ENCODE assay signal across 8 cellular contexts in genomic region chr4:2220016-2220620, GRCh38. TPM values are rescaled to one million over a fixed set of nuclear protein-coding genes. Genes with fewer than 3 reads are reported as not detected.
DNase-seq lines count a peak whose midpoint lies in the region; ATAC-seq and TF ChIP-seq lines count a peak whose summit lies in the region.

No MANE protein-coding gene starts in this region.

- peaks cover 0 to 1% (median 0%) of the 10 kb centered on the region in 5 donors for H3K27me3 Mint-ChIP-seq in naive thymus-derived CD8-positive, alpha-beta T cell

- H3K4me1 ChIP-seq in OCI-LY3 (ENCODE audit: low read length): no peaks in the 10 kb centered on the region
- peaks cover 0 to 9% (median 2%) of the 10 kb centered on the region in 4 donors for H3K4me1 ChIP-seq in esophagus muscularis mucosa

- ATAC-seq in naive thymus-derived CD8-positive, alpha-beta T cell: peak; percentile 96 to 98
- peak; percentile 87 for ATAC-seq in stimulated activated effector memory CD8-positive, alpha-beta T cell treated with anti-CD3 and anti-CD28 coated beads, Interleukin-12 subunit alpha, Interleukin-12 subunit beta, amount 100 ng/mL, for 72 hours
- no peak for ATAC-seq in GM21381 (IDR thresholded peaks at IDR 0.05; ENCODE audit: unreplicated experiment)

- TF ChIP-seq EP300 in esophagus muscularis mucosa (IDR thresholded peaks at IDR 0.05): no peak

- WGBS in esophagus muscularis mucosa: 9% methylated on average over 10 of the region's 10 CpGs

- H3K27ac ChIP-seq in OCI-LY3 (ENCODE audit: low read length) (no peak overlapping the region), esophagus muscularis mucosa (replicated peaks in 1 of 4) (no peak overlapping the region)

- H3K9me3 Mint-ChIP-seq in naive thymus-derived CD8-positive, alpha-beta T cell: no peaks in the 10 kb centered on the region
- no peaks in the 10 kb centered on the region for H3K9me3 Mint-ChIP-seq in stimulated activated effector memory CD8-positive, alpha-beta T cell treated with anti-CD3 and anti-CD28 coated beads, Interleukin-12 subunit alpha, Interleukin-12 subunit beta, amount 100 ng/mL, for 72 hours

- no peak overlapping the region for H3K4me2 ChIP-seq in OCI-LY3 (ENCODE audit: low read length)

- H3K27me3 ChIP-seq in OCI-LY3 (ENCODE audit: low read depth, low read length): no peaks in the 10 kb centered on the region
- H3K27me3 ChIP-seq in esophagus muscularis mucosa: no peaks in the 10 kb centered on the region

- H3K9ac ChIP-seq in OCI-LY3 (ENCODE audit: low read length): no peak overlapping the region

- H3K4me1 Mint-ChIP-seq in naive thymus-derived CD8-positive, alpha-beta T cell: peaks cover 5 to 8% (median 6%) of the 10 kb centered on the region in 4 donors
- H3K4me1 Mint-ChIP-seq in stimulated activated effector memory CD8-positive, alpha-beta T cell treated with anti-CD3 and anti-CD28 coated beads, Interleukin-12 subunit alpha, Interleukin-12 subunit beta, amount 100 ng/mL, for 72 hours: peaks cover 10% of the 10 kb centered on the region

- H3K9me3 ChIP-seq in OCI-LY3 (ENCODE audit: insufficient read depth, low read length): no peaks in the 10 kb centered on the region
- no peaks in the 10 kb centered on the region for H3K9me3 ChIP-seq in esophagus muscularis mucosa

- H3K79me2 ChIP-seq in OCI-LY3 (ENCODE audit: low read length): no peaks in the 10 kb centered on the region

- peaks cover 0 to 6% (median 0%) of the 10 kb centered on the region in 3 donors for H3K36me3 Mint-ChIP-seq in naive thymus-derived CD8-positive, alpha-beta T cell
- H3K36me3 Mint-ChIP-seq in stimulated activated effector memory CD8-positive, alpha-beta T cell treated with anti-CD3 and anti-CD28 coated beads, Interleukin-12 subunit alpha, Interleukin-12 subunit beta, amount 100 ng/mL, for 72 hours: peaks cover 1% of the 10 kb centered on the region

- POLR2A ChIA-PET in naive thymus-derived CD8-positive, alpha-beta T cell (lab: Charles Lee): interaction anchor here (0.6 to 1.7 kb wide), 7 partner anchors 43 to 249 kb away, joined by 3 to 5 read pairs (median 3); partner anchors contain the start of genes CFAP99 and RNF4

- H3K36me3 ChIP-seq in OCI-LY3 (replicated peaks; ENCODE audit: low read depth, low read length): peaks cover 7% of the 10 kb centered on the region
- peaks cover 0 to 20% (median 11%) of the 10 kb centered on the region in 4 donors for H3K36me3 ChIP-seq in esophagus muscularis mucosa

- H3K27ac Mint-ChIP-seq in naive thymus-derived CD8-positive, alpha-beta T cell: peak overlapping the region in 2 of 10 donors; percentile 42 to 72
- H3K27ac Mint-ChIP-seq in stimulated activated effector memory CD8-positive, alpha-beta T cell treated with anti-CD3 and anti-CD28 coated beads, Interleukin-12 subunit alpha, Interleukin-12 subunit beta, amount 100 ng/mL, for 72 hours: no peak overlapping the region

- H2AFZ ChIP-seq in OCI-LY3 (ENCODE audit: low read depth, low read length): no peak overlapping the region

- peak; percentile 85 for TF ChIP-seq CTCF in OCI-LY3 (IDR thresholded peaks at IDR 0.05; ENCODE audit: low read depth, low read length)
- TF ChIP-seq CTCF in esophagus muscularis mucosa (IDR thresholded peaks at IDR 0.05): peak; percentile 72 to 82 (median 77)

- intact Hi-C loops in esophagus muscularis mucosa (cut with DNase I): loop anchor here (2.0 kb wide), 1 partner anchor 243 kb away; no protein-coding TSS in a partner anchor

- no peaks in the 10 kb centered on the region for H4K20me1 ChIP-seq in OCI-LY3 (ENCODE audit: insufficient read depth, low read length)

- TF ChIP-seq POLR2A in esophagus muscularis mucosa (IDR thresholded peaks at IDR 0.05; ENCODE audit: low read depth): no peak

- H3K4me3 ChIP-seq in OCI-LY3 (ENCODE audit: low read length) (no peak overlapping the region), esophagus muscularis mucosa (no peak overlapping the region)

- no peak overlapping the region for H3K4me3 Mint-ChIP-seq in naive thymus-derived CD8-positive, alpha-beta T cell
- no peak overlapping the region for H3K4me3 Mint-ChIP-seq in stimulated activated effector memory CD8-positive, alpha-beta T cell treated with anti-CD3 and anti-CD28 coated beads, Interleukin-12 subunit alpha, Interleukin-12 subunit beta, amount 100 ng/mL, for 72 hours

- peak; percentile 60 for DNase-seq in GDM1 (lab: John Stamatoyannopoulos, UW)
- peak; percentile 85 for DNase-seq in HT-29 (ENCODE audit: low spot score)
- DNase-seq in activated T-cell treated with anti-CD3 and anti-CD28 coated beads for 4 hours: peak; percentile 76
- no peak for DNase-seq in esophagus muscularis mucosa (ENCODE audit: extremely low spot score)
- peak; percentile 66 to 88 (median 78) for DNase-seq in naive thymus-derived CD8-positive, alpha-beta T cell
- peak; percentile 70 to 87 for DNase-seq in stimulated activated effector memory CD8-positive, alpha-beta T cell treated with anti-CD3 and anti-CD28 coated beads, Interleukin-12 subunit alpha, Interleukin-12 subunit beta, amount 100 ng/mL, for 72 hours (ENCODE audit: low spot score in 2 of 2)

RNA-seq across cellular contexts. Expression of gene HAUS3, which starts 21.8 kb away (rescaled TPM):
- 9.7 and 10.8 TPM in 2 replicates for total RNA-seq in HT-29 (2014; rRNA removed; shearing (Covaris generic))
- total RNA-seq in esophagus muscularis mucosa: 10 to 100 TPM in 3 of 4 donors, 1 to 10 TPM in 1; 9.9 to 14.1 (median 11.3) TPM
- total RNA-seq in naive thymus-derived CD8-positive, alpha-beta T cell: 10 to 100 TPM; 28.4 to 30.1 TPM
- polyA plus RNA-seq in naive thymus-derived CD8-positive, alpha-beta T cell: 10 to 100 TPM; 16.3 to 22.2 (median 18.8) TPM

RNA-seq across cellular contexts. Expression of gene POLN, which starts 21.8 kb away (rescaled TPM):
- 0.31 and 0.71 TPM in 2 replicates for total RNA-seq in HT-29 (2014; rRNA removed; shearing (Covaris generic))
- total RNA-seq in esophagus muscularis mucosa: 1 to 10 TPM; 1.2 to 3.3 (median 2.7) TPM
- 1 to 10 TPM; 2.9 to 3.8 TPM for total RNA-seq in naive thymus-derived CD8-positive, alpha-beta T cell
- under 1 TPM in 2 of 3 donors, not detected in 1; 0.44 to 0.55 TPM for polyA plus RNA-seq in naive thymus-derived CD8-positive, alpha-beta T cell

RNA-seq across cellular contexts. Expression of gene MXD4, which starts 41.8 kb away (rescaled TPM):
- 41.7 and 46.8 TPM in 2 replicates for total RNA-seq in HT-29 (2014; rRNA removed; shearing (Covaris generic))
- total RNA-seq in esophagus muscularis mucosa: 10 to 100 TPM; 38.8 to 86.4 (median 59.2) TPM
- 10 to 100 TPM; 41.9 to 44.2 TPM for total RNA-seq in naive thymus-derived CD8-positive, alpha-beta T cell
- polyA plus RNA-seq in naive thymus-derived CD8-positive, alpha-beta T cell: 10 to 100 TPM; 15.6 to 30.0 (median 20.5) TPM
